10 cellular contexts compared by ENCODE assay signal in genomic region chr1:246583448-246584185, GRCh38. TPM values are rescaled to one million over a fixed set of nuclear protein-coding genes. Genes with fewer than 3 reads are reported as not detected.
DNase-seq lines count a peak whose midpoint lies in the region; ATAC-seq and TF ChIP-seq lines count a peak whose summit lies in the region.
"Had no signal": no experiment of that assay in that cellular context is flagged by ENCODE, and none has a peak within 500 bp of the region (broad histone marks: within the 10 kb centered on the region; RNA-seq: fewer than 3 reads in every experiment).

No MANE protein-coding gene starts in this region.

- TF ChIP-seq CTCF in PC-3 (conservative IDR thresholded peaks at IDR 0.05; ENCODE audit: low read depth, low read length) (no peak), right atrium auricular region (IDR thresholded peaks at IDR 0.05) (no peak), thyroid gland (IDR thresholded peaks at IDR 0.05) (no peak)

- CTCF ChIA-PET in PC-3 (lab: Charles Lee): no interaction called here

- no peak for TF ChIP-seq POLR2A in thyroid gland (IDR thresholded peaks at IDR 0.05)

- H3K4me1 ChIP-seq in PC-3 (ENCODE audit: insufficient read depth, low read length): peaks cover 22% of the 10 kb centered on the region
- H3K4me1 ChIP-seq in right atrium auricular region: peaks cover 0 to 77% of the 10 kb centered on the region in 2 donors
- H3K4me1 ChIP-seq in thyroid gland: peaks cover 45 to 51% of the 10 kb centered on the region in 2 donors

- H3K4me3 Mint-ChIP-seq in activated T-helper 2 cell treated with anti-CD3 and anti-CD28 coated beads, Interferon-gamma antibody, Interleukin-2, Interleukin-4, amounts not matched to agents 10 μg/mL and 5 μg/mL and 100 μg/mL, durations not matched to agents 14 hours and 24 hours and 36 hours (ENCODE audit: low read depth): no peak overlapping the region
- H3K4me3 Mint-ChIP-seq: B cell had no signal

- DNase-seq in SKM-1 treated with dmso at 0.1 percent for 144 hours (lab: John Stamatoyannopoulos, UW; ENCODE audit: unreplicated experiment) (peak; percentile 36), SKM-1 (lab: John Stamatoyannopoulos, UW; ENCODE audit: unreplicated experiment) (no peak), PC-3 (no peak), right atrium auricular region (ENCODE audit: low spot score) (peak; percentile 76), thyroid gland (peak; percentile 59 to 60), SW480 (ENCODE audit: low spot score) (no peak), NCI-H82 (lab: John Stamatoyannopoulos, UW) (no peak)
- no peak for DNase-seq in activated T-helper 2 cell treated with anti-CD3 and anti-CD28 coated beads, Interferon-gamma antibody, Interleukin-2, Interleukin-4, amounts not matched to agents 10 μg/mL and 5 μg/mL and 100 μg/mL, durations not matched to agents 14 hours and 24 hours and 36 hours (ENCODE audit: low spot score)

- no peak overlapping the region for H2AFZ ChIP-seq in PC-3 (ENCODE audit: low read length)
- H2AFZ ChIP-seq: PC-9 had no signal

- peaks cover 25% of the 10 kb centered on the region for H3K4me1 Mint-ChIP-seq in activated T-helper 2 cell treated with anti-CD3 and anti-CD28 coated beads, Interferon-gamma antibody, Interleukin-2, Interleukin-4, amounts not matched to agents 10 μg/mL and 5 μg/mL and 100 μg/mL, durations not matched to agents 14 hours and 24 hours and 36 hours (ENCODE audit: low read depth)

- H3K9me3 Mint-ChIP-seq in activated T-helper 2 cell treated with anti-CD3 and anti-CD28 coated beads, Interferon-gamma antibody, Interleukin-2, Interleukin-4, amounts not matched to agents 10 μg/mL and 5 μg/mL and 100 μg/mL, durations not matched to agents 14 hours and 24 hours and 36 hours: no peaks in the 10 kb centered on the region

- H3K9me2 ChIP-seq in PC-3 (replicated peaks; ENCODE audit: low read length): no peaks in the 10 kb centered on the region

- H3K9me3 ChIP-seq in PC-3 (ENCODE audit: low read length) (no peaks in the 10 kb centered on the region), right atrium auricular region (no peaks in the 10 kb centered on the region), thyroid gland (no peaks in the 10 kb centered on the region)

- no peak overlapping the region for H3K27ac Mint-ChIP-seq in activated T-helper 2 cell treated with anti-CD3 and anti-CD28 coated beads, Interferon-gamma antibody, Interleukin-2, Interleukin-4, amounts not matched to agents 10 μg/mL and 5 μg/mL and 100 μg/mL, durations not matched to agents 14 hours and 24 hours and 36 hours
- H3K27ac Mint-ChIP-seq: B cell had no signal

- H4K20me1 ChIP-seq in PC-3 (ENCODE audit: low read length): no peaks in the 10 kb centered on the region

- no peaks in the 10 kb centered on the region for H3K27me3 Mint-ChIP-seq in activated T-helper 2 cell treated with anti-CD3 and anti-CD28 coated beads, Interferon-gamma antibody, Interleukin-2, Interleukin-4, amounts not matched to agents 10 μg/mL and 5 μg/mL and 100 μg/mL, durations not matched to agents 14 hours and 24 hours and 36 hours (ENCODE audit: low read depth)
- H3K27me3 Mint-ChIP-seq: B cell had no signal

- no peak overlapping the region for H3K4me3 ChIP-seq in PC-3 (ENCODE audit: low read length)
- H3K4me3 ChIP-seq in right atrium auricular region: no peak overlapping the region
- no peak overlapping the region for H3K4me3 ChIP-seq in thyroid gland (replicated peaks in 1 of 3)
- H3K4me3 ChIP-seq: PC-9 had no signal

- POLR2A ChIA-PET in PC-3 (lab: Charles Lee; ENCODE audit: unreplicated experiment): interaction anchor here (0.7 kb wide), 1 partner anchor 29 kb away, joined by 4 read pairs; no protein-coding TSS in a partner anchor

- WGBS in thyroid gland, 2 donors: 72 to 75% methylated on average over 6 of the region's 6 CpGs

- no TSS peak for BruUV-seq in PC-3 (replicated peaks; lab: Mats Ljungman, UMichigan)

- H3K36me3 ChIP-seq in PC-3 (ENCODE audit: low read depth, low read length): peaks cover 3% of the 10 kb centered on the region; the same call in 1 of the 2 replicates
- H3K36me3 ChIP-seq in right atrium auricular region: no peaks in the 10 kb centered on the region
- no peaks in the 10 kb centered on the region for H3K36me3 ChIP-seq in thyroid gland

- intact Hi-C loops in PC-3 (cut with micrococcal nuclease): no loop called here
- intact Hi-C loops in thyroid gland (cut with DNase I): no loop called here
- intact Hi-C loops in activated T-helper 2 cell treated with anti-CD3 and anti-CD28 coated beads, Interferon-gamma antibody, Interleukin-2, Interleukin-4, amounts not matched to agents 10 μg/mL and 5 μg/mL and 100 μg/mL, durations not matched to agents 14 hours and 24 hours and 36 hours (cut with micrococcal nuclease): no loop called here

- no peak overlapping the region for H3K9ac ChIP-seq in PC-3 (ENCODE audit: low read length)

- no peak overlapping the region for H3K4me2 ChIP-seq in PC-3 (ENCODE audit: low read length)
- H3K4me2 ChIP-seq: PC-9 had no signal

- no peaks in the 10 kb centered on the region for H3F3A ChIP-seq in PC-3 (ENCODE audit: low read length, unreplicated experiment)

- H3K27me3 ChIP-seq in PC-3 (ENCODE audit: low read length) (no peaks in the 10 kb centered on the region), right atrium auricular region (no peaks in the 10 kb centered on the region), thyroid gland (no peaks in the 10 kb centered on the region)

- ATAC-seq in PC-3: peak; percentile 53

- H3K27ac ChIP-seq in PC-3 (ENCODE audit: low read length): no peak overlapping the region
- peak overlapping the region; percentile 66 to 69 for H3K27ac ChIP-seq in right atrium auricular region
- peak overlapping the region; percentile 11 to 75 (median 72) for H3K27ac ChIP-seq in thyroid gland
- H3K27ac ChIP-seq: PC-9 had no signal

- H3K79me2 ChIP-seq in PC-3 (ENCODE audit: low read length): peaks cover 23% of the 10 kb centered on the region

- peaks cover 19% of the 10 kb centered on the region for H3K36me3 Mint-ChIP-seq in activated T-helper 2 cell treated with anti-CD3 and anti-CD28 coated beads, Interferon-gamma antibody, Interleukin-2, Interleukin-4, amounts not matched to agents 10 μg/mL and 5 μg/mL and 100 μg/mL, durations not matched to agents 14 hours and 24 hours and 36 hours (ENCODE audit: low read depth)

RNA-seq across cellular contexts. Expression of gene CNST, which starts 17.4 kb away (rescaled TPM):
- total RNA-seq in PC-3 (2014; rRNA removed): 13.5 and 15.0 TPM in 2 replicates
- total RNA-seq in right atrium auricular region: 10 to 100 TPM; 15.6 to 19.0 TPM
- total RNA-seq in thyroid gland: 10 to 100 TPM; 38.8 to 49.5 (median 41.7) TPM
- 18.8 and 21.6 TPM in 2 replicates for total RNA-seq in activated T-helper 2 cell treated with anti-CD3 and anti-CD28 coated beads, Interferon-gamma antibody, Interleukin-2, Interleukin-4, amounts not matched to agents 10 μg/mL and 5 μg/mL and 100 μg/mL, durations not matched to agents 14 hours and 24 hours and 36 hours

RNA-seq across cellular contexts. Expression of gene TFB2M, which starts 17.6 kb away (rescaled TPM):
- 30.7 and 47.0 TPM in 2 replicates for total RNA-seq in PC-3 (2014; rRNA removed)
- total RNA-seq in right atrium auricular region: 10 to 100 TPM in 1 of 2 donors, 1 to 10 TPM in 1; 5.5 to 12.0 TPM
- 10 to 100 TPM; 12.2 to 21.9 (median 15.9) TPM for total RNA-seq in thyroid gland
- 21.0 and 21.7 TPM in 2 replicates for total RNA-seq in activated T-helper 2 cell treated with anti-CD3 and anti-CD28 coated beads, Interferon-gamma antibody, Interleukin-2, Interleukin-4, amounts not matched to agents 10 μg/mL and 5 μg/mL and 100 μg/mL, durations not matched to agents 14 hours and 24 hours and 36 hours

Comparison
In these comparisons a context has a peak if more than half of its experiments do, and no peak if none do; other contexts are left out.
1. DNase-seq: peak in SKM-1 treated with dmso at 0.1 percent for 144 hours (single experiment), right atrium auricular region (single experiment) and thyroid gland (2 of 2); none in SKM-1 (single experiment), PC-3 (single experiment), activated T-helper 2 cell treated with anti-CD3 and anti-CD28 coated beads, Interferon-gamma antibody, Interleukin-2, Interleukin-4, amounts not matched to agents 10 μg/mL and 5 μg/mL and 100 μg/mL, durations not matched to agents 14 hours and 24 hours and 36 hours (single experiment), SW480 (single experiment) and NCI-H82 (single experiment).